30 cellular contexts compared by ENCODE assay signal in the genomic region with DNA sequence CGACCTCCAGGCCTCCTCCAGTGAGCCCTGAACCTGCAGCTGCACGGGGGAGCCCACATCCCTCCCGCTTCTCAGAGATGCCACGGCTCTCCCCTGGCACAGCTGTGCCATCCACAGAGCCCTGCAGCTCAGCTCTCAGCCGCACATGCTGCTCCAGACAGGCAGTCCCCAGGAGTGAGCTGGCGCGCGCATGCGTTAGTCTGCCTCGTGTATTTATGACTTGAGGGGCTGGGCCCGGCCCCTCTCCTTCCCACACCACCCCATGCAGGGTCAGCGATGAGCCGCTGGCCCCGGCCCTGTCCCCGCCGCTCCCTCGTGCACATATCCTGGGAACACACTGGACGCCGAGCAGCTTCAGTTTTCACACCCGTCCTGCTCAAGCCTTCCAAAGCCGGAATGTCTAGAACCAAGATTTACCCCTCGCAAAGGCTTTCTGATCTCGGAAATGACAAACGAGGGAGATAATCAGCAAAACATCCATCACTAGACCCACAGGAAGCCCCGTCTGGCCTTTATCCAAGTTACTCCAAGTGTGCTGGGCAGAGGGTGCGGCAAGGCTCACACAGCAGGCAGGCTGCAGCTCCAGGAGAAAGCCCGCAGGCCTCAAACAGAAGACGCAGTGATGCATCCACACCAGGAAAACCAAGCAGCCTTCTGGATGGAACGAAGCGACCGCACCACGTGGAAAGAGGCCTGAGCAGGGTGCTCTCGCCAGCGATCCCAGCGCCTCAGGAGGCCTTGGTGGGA. TPM values are rescaled to one million over a fixed set of nuclear protein-coding genes. Genes with fewer than 3 reads are reported as not detected.
DNase-seq lines count a peak whose midpoint lies in the region; ATAC-seq and TF ChIP-seq lines count a peak whose summit lies in the region.
"Had no signal": no experiment of that assay in that cellular context is flagged by ENCODE, and none has a peak within 500 bp of the region (broad histone marks: within the 10 kb centered on the region; RNA-seq: fewer than 3 reads in every experiment).

No MANE protein-coding gene starts in this region.

- DNase-seq in A172 (ENCODE audit: low spot score) (peak; percentile 88), IMR-90 (peak; percentile 65), endodermal cell (no peak), lower lobe of right lung (no peak), NCI-H187 treated with DMSO at 0.1 percent for 48 hours (lab: John Stamatoyannopoulos, UW) (no peak), breast epithelium (ENCODE audit: low spot score in 2 of 2) (no peak)
- no peak for DNase-seq in NK-92 treated with Interleukin-12 subunit alpha and Interleukin-12 subunit beta, amount 100 ng/mL, for 24 hours (lab: John Stamatoyannopoulos, UW)
- DNase-seq: ACHN; activated CD4-positive, alpha-beta T cell treated with anti-CD3 and anti-CD28 coated beads for 4 hours; activated CD8-positive, alpha-beta memory T cell treated with anti-CD3 and anti-CD28 coated beads for 24 hours; activated effector memory CD4-positive, alpha-beta T cell treated with Interleukin-2 at 50 U/mL for 16 hours; effector CD8-positive, alpha-beta T cell; erythroblast; left cardiac atrium; naive thymus-derived CD8-positive, alpha-beta T cell; NCI-H1092 treated with DMSO at 0.1 percent for 48 hours; NCI-H1930; NCI-H82; SK-N-SH; stimulated activated CD4-positive, alpha-beta T cell treated with anti-CD3 and anti-CD28 coated beads, Interleukin-12 subunit alpha, Interleukin-12 subunit beta, amount 100 ng/mL, for 4 hours; stimulated activated CD4-positive, alpha-beta T cell treated with anti-CD3 and anti-CD28 coated beads, Interleukin-4, amount 100 ng/mL, for 1 hour; substantia nigra; T-helper 17 cell had no signal

- H3K27ac ChIP-seq in IMR-90 (ENCODE audit: insufficient read depth, low read length) (no peak overlapping the region), endodermal cell (ENCODE audit: low read depth, low read length) (no peak overlapping the region), lower lobe of right lung (peak overlapping the region; percentile 58), breast epithelium (no peak overlapping the region)
- H3K27ac ChIP-seq: BLaER1 treated with 17β-estradiol and CSF1 and Interleukin-3, amounts not matched to agents 10 nM and 100 nM; RWPE1 had no signal

- H3K36me3 ChIP-seq in IMR-90 (ENCODE audit: control insufficient read depth, insufficient read depth, low read length) (peaks cover 25% of the 10 kb centered on the region), endodermal cell (ENCODE audit: control insufficient read depth, insufficient read depth, low read length) (peaks cover 9% of the 10 kb centered on the region), lower lobe of right lung (peaks cover 64% of the 10 kb centered on the region), breast epithelium (no peaks in the 10 kb centered on the region)

- H3K4me1 ChIP-seq in IMR-90 (ENCODE audit: control insufficient read depth, insufficient read depth, low read length) (peaks cover 5% of the 10 kb centered on the region; the same call in 1 of the 2 replicates), endodermal cell (ENCODE audit: control insufficient read depth, insufficient read depth, low read length) (no peaks in the 10 kb centered on the region), lower lobe of right lung (peaks cover 19% of the 10 kb centered on the region), breast epithelium (no peaks in the 10 kb centered on the region)
- H3K4me1 ChIP-seq: BLaER1 treated with 17β-estradiol and CSF1 and Interleukin-3, amounts not matched to agents 10 nM and 100 nM had no signal

- no peak for TF ChIP-seq RAD21 in IMR-90 (IDR thresholded peaks at IDR 0.05; ENCODE audit: low read length)

- ATAC-seq in IMR-90 (ENCODE audit: low read depth) (peak; percentile 74), lower lobe of right lung (no peak), HG03378 (IDR thresholded peaks at IDR 0.05; ENCODE audit: unreplicated experiment) (no peak)
- ATAC-seq: GM23338; left cardiac atrium; naive thymus-derived CD8-positive, alpha-beta T cell; T-helper 17 cell had no signal

- H2BK15ac ChIP-seq in IMR-90 (ENCODE audit: low read depth, low read length) = no peak overlapping the region

- TF ChIP-seq POLR2A in IMR-90 (IDR thresholded peaks at IDR 0.05; ENCODE audit: low read depth, low read length) = no peak
- no peak for TF ChIP-seq POLR2A in breast epithelium (IDR thresholded peaks at IDR 0.05)

- no peak overlapping the region for H3K4me3 Mint-ChIP-seq in endodermal cell
- H3K4me3 Mint-ChIP-seq: activated naive CD8-positive, alpha-beta T cell; brain; GM23338; IgD-negative memory B cell; naive thymus-derived CD8-positive, alpha-beta T cell; T-helper 17 cell had no signal

- H3K27ac Mint-ChIP-seq in endodermal cell = peak overlapping the region; percentile 16
- H3K27ac Mint-ChIP-seq: activated naive CD8-positive, alpha-beta T cell; GM23338; IgD-negative memory B cell; T-helper 17 cell had no signal

- peaks cover 54% of the 10 kb centered on the region for H4K20me1 ChIP-seq in IMR-90 (ENCODE audit: insufficient read depth, low read length)

- H3K23ac ChIP-seq in IMR-90 (ENCODE audit: low read depth, low read length) = no peak overlapping the region

- H4K8ac ChIP-seq in IMR-90 (ENCODE audit: low read depth in 2 of 2, low read length in 2 of 2) = no peak overlapping the region

- H4K91ac ChIP-seq in IMR-90 (ENCODE audit: insufficient read depth, low read depth, low read length) = no peak overlapping the region

- TF ChIP-seq CTCF in IMR-90 (conservative IDR thresholded peaks at IDR 0.05; ENCODE audit: low read depth, low read length) = no peak
- no peak for TF ChIP-seq CTCF in endodermal cell (conservative IDR thresholded peaks at IDR 0.05)
- TF ChIP-seq CTCF in lower lobe of right lung (IDR thresholded peaks at IDR 0.05) = no peak
- no peak for TF ChIP-seq CTCF in breast epithelium (IDR thresholded peaks at IDR 0.05)

- intact Hi-C loops in IMR-90 (cut with micrococcal nuclease) = no loop called here
- intact Hi-C loops in lower lobe of right lung (cut with DNase I) = no loop called here
- intact Hi-C loops in breast epithelium (cut with DNase I; ENCODE audit: low total_unique reads) = no loop called here

- BruUV-seq in IMR-90 (replicated peaks; lab: Mats Ljungman, UMichigan) = no TSS peak

- H2AK9ac ChIP-seq in IMR-90 (replicated peaks; ENCODE audit: low read depth, low read length, poor library complexity) = peak overlapping the region; percentile 91

- H3K9ac ChIP-seq in IMR-90 (ENCODE audit: low read depth, low read length) = no peak overlapping the region
- no peak overlapping the region for H3K9ac ChIP-seq in endodermal cell (ENCODE audit: extremely low read depth, low read length, poor library complexity, severe bottlenecking)
- H3K9ac ChIP-seq: BLaER1 treated with 17β-estradiol and CSF1 and Interleukin-3, amounts not matched to agents 10 nM and 100 nM; SK-N-SH had no signal

- WGBS in IMR-90 (ENCODE audit: extremely low coverage in 2 of 2, insufficient read length in 1 of 2), 2 experiments = 36% methylated on average over 20 of the region's 35 CpGs; no CpG with 5 or more reads in 1 of the 2 experiments
- 87 to 90% methylated on average over 29 to 35 of the region's 35 CpGs for WGBS in endodermal cell (ENCODE audit: insufficient coverage in 1 of 2, insufficient read length in 1 of 2), 2 experiments

- peaks cover 45% of the 10 kb centered on the region for H3K36me3 Mint-ChIP-seq in endodermal cell (ENCODE audit: low read depth)

- peaks cover 20 to 70% of the 10 kb centered on the region in 2 experiments for H3K79me1 ChIP-seq in IMR-90 (ENCODE audit: low read depth in 1 of 2, low read length in 2 of 2)

- POLR2A ChIA-PET in IMR-90 (lab: Charles Lee; ENCODE audit: unreplicated experiment) = no interaction called here

- no peak overlapping the region for H3K4me2 ChIP-seq in IMR-90 (ENCODE audit: low read depth, low read length)
- H3K4me2 ChIP-seq: BLaER1 treated with 17β-estradiol and CSF1 and Interleukin-3, amounts not matched to agents 10 nM and 100 nM; GM23338; SK-N-SH had no signal

- H2AK5ac ChIP-seq in IMR-90 (ENCODE audit: low read depth, low read length) = no peak overlapping the region

- peak overlapping the region; percentile 72 for H2AFZ ChIP-seq in IMR-90 (replicated peaks; ENCODE audit: low read length, poor library complexity)
- H2AFZ ChIP-seq: GM23338 had no signal

- H3K9me3 ChIP-seq in IMR-90 (ENCODE audit: control insufficient read depth, insufficient read depth, low read length) (no peaks in the 10 kb centered on the region), endodermal cell (ENCODE audit: control insufficient read depth, low read length) (no peaks in the 10 kb centered on the region), lower lobe of right lung (no peaks in the 10 kb centered on the region), breast epithelium (no peaks in the 10 kb centered on the region)
- H3K9me3 ChIP-seq: SK-N-SH had no signal

- no peak overlapping the region for H2BK120ac ChIP-seq in IMR-90 (ENCODE audit: low read depth, low read length)

- H3K14ac ChIP-seq in IMR-90 (replicated peaks; ENCODE audit: low read depth, low read length) = no peak overlapping the region

- H3K9me1 ChIP-seq in IMR-90 (ENCODE audit: insufficient read depth, low read length) = peaks cover 7% of the 10 kb centered on the region; the same call in 1 of the 2 replicates

- H2BK20ac ChIP-seq in IMR-90 (ENCODE audit: low read depth, low read length) = no peak overlapping the region

- peaks cover 2% of the 10 kb centered on the region for H3K4me1 Mint-ChIP-seq in endodermal cell

- no peak overlapping the region for H3K56ac ChIP-seq in IMR-90 (ENCODE audit: extremely low read depth, insufficient read depth, low read length)

- no peak overlapping the region for H3K4ac ChIP-seq in IMR-90 (ENCODE audit: low read depth, low read length)

- no peak overlapping the region for H3K18ac ChIP-seq in IMR-90 (ENCODE audit: low read depth, low read length)

- no peak overlapping the region for H2BK5ac ChIP-seq in IMR-90 (ENCODE audit: low read depth, low read length, poor library complexity, severe bottlenecking)

- no peak overlapping the region for H4K5ac ChIP-seq in IMR-90 (ENCODE audit: low read depth, low read length)

- H3K27me3 ChIP-seq in IMR-90 (ENCODE audit: control insufficient read depth, insufficient read depth, low read length) (no peaks in the 10 kb centered on the region), endodermal cell (ENCODE audit: control insufficient read depth, insufficient read depth, low read length, poor library complexity, severe bottlenecking) (no peaks in the 10 kb centered on the region), lower lobe of right lung (ENCODE audit: low read depth) (no peaks in the 10 kb centered on the region), breast epithelium (no peaks in the 10 kb centered on the region)
- H3K27me3 ChIP-seq: BLaER1 treated with 17β-estradiol and CSF1 and Interleukin-3, amounts not matched to agents 10 nM and 100 nM had no signal

- H3K4me3 ChIP-seq in IMR-90 (ENCODE audit: insufficient read depth, low read depth, low read length) = no peak overlapping the region
- H3K4me3 ChIP-seq in endodermal cell (ENCODE audit: low read length) = no peak overlapping the region
- H3K4me3 ChIP-seq in lower lobe of right lung = no peak overlapping the region
- no peak overlapping the region for H3K4me3 ChIP-seq in breast epithelium
- H3K4me3 ChIP-seq: BLaER1 treated with 17β-estradiol and CSF1 and Interleukin-3, amounts not matched to agents 10 nM and 100 nM; GM23338 had no signal

- CTCF ChIA-PET in IMR-90 (lab: Yijun Ruan, JAX) = no interaction called here

- in situ Hi-C loops in IMR-90 (cut with MboI; ENCODE audit: low sequenced_read_pairs) = no loop called here

- H3K9me3 Mint-ChIP-seq in endodermal cell = peaks cover 9% of the 10 kb centered on the region
- H3K9me3 Mint-ChIP-seq: brain; IgD-negative memory B cell; naive thymus-derived CD8-positive, alpha-beta T cell had no signal

- dilution Hi-C loops in IMR-90 (cut with HindIII; ENCODE audit: low sequenced_read_pairs, unreplicated experiment) = no loop called here

- no peaks in the 10 kb centered on the region for H3K27me3 Mint-ChIP-seq in endodermal cell (ENCODE audit: insufficient read depth)
- H3K27me3 Mint-ChIP-seq: activated naive CD8-positive, alpha-beta T cell; IgD-negative memory B cell; naive thymus-derived CD8-positive, alpha-beta T cell; T-helper 17 cell had no signal

RNA-seq across cellular contexts. Expression of a gene that starts 24.3 kb away (rescaled TPM):
- total RNA-seq in A172 (2014; rRNA removed; shearing (Covaris generic)) = 71.8 and 81.1 TPM in 2 replicates
- 34.4 and 133 TPM in 2 replicates for total RNA-seq in IMR-90 (2012; rRNA removed)
- polyA plus RNA-seq in IMR-90 (2012; rRNA removed) = 44.6 and 45.1 TPM in 2 replicates
- polyA plus RNA-seq in IMR-90 (2012; cell fraction: cytosol; rRNA removed) = 43.3 and 53.2 TPM in 2 replicates
- polyA plus RNA-seq in IMR-90 (2012; cell fraction: nucleus; rRNA removed; ENCODE audit: low replicate concordance) = 185 and 307 TPM in 2 replicates
- total RNA-seq in endodermal cell = 100 to 1,000 TPM; 104 to 121 TPM
- polyA plus RNA-seq in endodermal cell (2013, experiment 1 of 2) = 61.6 TPM
- 52.7 TPM for polyA plus RNA-seq in endodermal cell (2013, experiment 2 of 2)
- 130 TPM for total RNA-seq in lower lobe of right lung
- total RNA-seq in breast epithelium = 10 to 100 TPM; 76.2 to 95.7 (median 81.9) TPM

RNA-seq across cellular contexts. Expression of a gene that starts 24.4 kb away (rescaled TPM):
- 26.2 and 27.5 TPM in 2 replicates for total RNA-seq in A172 (2014; rRNA removed; shearing (Covaris generic))
- total RNA-seq in IMR-90 (2012; rRNA removed) (7.7 and 9.2 TPM in 2 replicates), endodermal cell (10 to 100 TPM; 15.9 to 23.0 TPM), lower lobe of right lung (45.3 TPM), breast epithelium (10 to 100 TPM; 26.2 to 32.2 (median 28.2) TPM)
- 41.9 and 47.4 TPM in 2 replicates for polyA plus RNA-seq in IMR-90 (2012; rRNA removed)
- polyA plus RNA-seq in IMR-90 (2012; cell fraction: cytosol; rRNA removed) = 39.3 and 51.6 TPM in 2 replicates
- 415 and 679 TPM in 2 replicates for polyA plus RNA-seq in IMR-90 (2012; cell fraction: nucleus; rRNA removed; ENCODE audit: low replicate concordance)
- 21.9 TPM for polyA plus RNA-seq in endodermal cell (2013, experiment 1 of 2)
- 21.2 TPM for polyA plus RNA-seq in endodermal cell (2013, experiment 2 of 2)

Comparison
In these comparisons a context has a peak if more than half of its experiments do, and no peak if none do; other contexts are left out.
1. DNase-seq: peak in A172 (single experiment) and IMR-90 (single experiment); none in endodermal cell (single experiment), lower lobe of right lung (single experiment), NCI-H187 treated with DMSO at 0.1 percent for 48 hours (single experiment), NK-92 treated with Interleukin-12 subunit alpha and Interleukin-12 subunit beta, amount 100 ng/mL, for 24 hours (single experiment) and breast epithelium (0 of 2).